8 cellular contexts compared by ENCODE assay signal in the genomic region with DNA sequence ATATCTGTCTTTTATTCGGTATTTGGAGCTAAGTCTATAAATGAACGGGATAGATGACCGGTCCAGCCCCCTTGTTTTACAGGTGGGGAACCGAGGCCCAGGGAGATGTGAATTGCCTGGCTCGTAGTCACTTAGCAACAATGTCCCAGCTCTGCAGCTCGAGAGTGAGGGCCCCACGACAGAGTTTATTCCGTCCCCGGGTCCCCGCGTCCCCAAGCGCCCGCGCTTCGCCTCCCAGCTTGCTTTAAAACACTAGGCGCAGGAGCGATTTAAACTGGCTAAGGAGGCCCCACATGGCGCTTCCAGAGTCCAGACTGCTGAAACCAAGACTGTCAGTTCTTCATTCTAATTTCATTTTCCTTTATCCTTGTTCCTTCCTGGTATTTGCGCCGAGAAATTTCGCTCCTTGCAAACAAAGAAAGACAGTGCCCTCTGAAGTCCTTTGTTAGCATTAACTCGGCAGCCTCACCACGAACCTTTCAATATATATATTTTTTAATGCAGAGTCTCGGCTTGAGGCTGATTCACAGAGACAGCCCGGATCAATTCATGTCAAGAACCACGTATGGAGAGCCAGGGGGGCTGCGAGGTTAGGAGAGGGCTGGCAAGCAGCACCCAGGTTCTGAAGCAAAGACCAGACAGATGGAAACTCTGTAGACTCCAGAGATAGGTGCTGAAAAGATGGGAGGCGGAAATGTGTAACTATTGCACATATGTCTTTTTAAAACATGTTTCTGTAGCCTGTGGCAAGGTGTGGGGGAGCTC.
DNase-seq lines count a peak whose midpoint lies in the region; ATAC-seq and TF ChIP-seq lines count a peak whose summit lies in the region.

No MANE protein-coding gene starts in this region.

- H3K27me3 ChIP-seq in effector memory CD4-positive, alpha-beta T cell (replicated peaks; ENCODE audit: control insufficient read depth, insufficient read depth, low read length, poor library complexity, severe bottlenecking), result no peaks in the 10 kb centered on the region

- peak; percentile 26 for ATAC-seq in memory B cell (ENCODE audit: low read depth)
- no peak for ATAC-seq in HG02678 (IDR thresholded peaks at IDR 0.05; ENCODE audit: unreplicated experiment)
- ATAC-seq in HG02610 (IDR thresholded peaks at IDR 0.05; ENCODE audit: unreplicated experiment), result no peak

- H3K4me3 Mint-ChIP-seq in T-helper 2 cell treated with Interferon-gamma antibody and Interleukin-4, amounts not matched to agents 5 μg/mL and 100 μg/mL, for 36 hours, result peak overlapping the region; percentile 81
- peak overlapping the region; percentile 97 for H3K4me3 Mint-ChIP-seq in memory B cell

- peaks cover 78% of the 10 kb centered on the region for H3K27me3 Mint-ChIP-seq in T-helper 2 cell treated with Interferon-gamma antibody and Interleukin-4, amounts not matched to agents 5 μg/mL and 100 μg/mL, for 36 hours (ENCODE audit: low read depth)
- no peaks in the 10 kb centered on the region for H3K27me3 Mint-ChIP-seq in memory B cell

- H3K36me3 Mint-ChIP-seq in T-helper 2 cell treated with Interferon-gamma antibody and Interleukin-4, amounts not matched to agents 5 μg/mL and 100 μg/mL, for 36 hours (ENCODE audit: low read depth), result no peaks in the 10 kb centered on the region
- H3K36me3 Mint-ChIP-seq in memory B cell, result no peaks in the 10 kb centered on the region

- TF ChIP-seq CTCF in LNCAP (IDR thresholded peaks at IDR 0.05), result peak; percentile 76

- H3K9me3 ChIP-seq in effector memory CD4-positive, alpha-beta T cell (ENCODE audit: control insufficient read depth, low read length), result no peaks in the 10 kb centered on the region

- H3K4me1 ChIP-seq in effector memory CD4-positive, alpha-beta T cell (ENCODE audit: control insufficient read depth, insufficient read depth, low read length, poor library complexity, severe bottlenecking), result no peaks in the 10 kb centered on the region

- no peaks in the 10 kb centered on the region for H3K9me3 Mint-ChIP-seq in T-helper 2 cell treated with Interferon-gamma antibody and Interleukin-4, amounts not matched to agents 5 μg/mL and 100 μg/mL, for 36 hours
- H3K9me3 Mint-ChIP-seq in memory B cell, result no peaks in the 10 kb centered on the region

- peak; percentile 85 for DNase-seq in EH (ENCODE audit: low read depth)
- DNase-seq in T-helper 2 cell treated with Interferon-gamma antibody and Interleukin-4, amounts not matched to agents 5 μg/mL and 100 μg/mL, for 36 hours (ENCODE audit: low spot score), result no peak
- DNase-seq in effector memory CD4-positive, alpha-beta T cell, result no peak
- peak; percentile 14 to 40 for DNase-seq in memory B cell (ENCODE audit: low spot score in 2 of 2)
- peak; percentile 80 for DNase-seq in superior temporal gyrus (ENCODE audit: extremely low spot score)

- peaks cover 21% of the 10 kb centered on the region for H3K4me1 Mint-ChIP-seq in T-helper 2 cell treated with Interferon-gamma antibody and Interleukin-4, amounts not matched to agents 5 μg/mL and 100 μg/mL, for 36 hours (ENCODE audit: low read depth)
- peaks cover 27% of the 10 kb centered on the region for H3K4me1 Mint-ChIP-seq in memory B cell

- H3K27ac Mint-ChIP-seq in T-helper 2 cell treated with Interferon-gamma antibody and Interleukin-4, amounts not matched to agents 5 μg/mL and 100 μg/mL, for 36 hours, result no peak overlapping the region
- no peak overlapping the region for H3K27ac Mint-ChIP-seq in memory B cell

- H3K4me3 ChIP-seq in effector memory CD4-positive, alpha-beta T cell (ENCODE audit: insufficient read depth, low read depth, low read length, poor library complexity, severe bottlenecking), result peak overlapping the region; percentile 75

- H3K36me3 ChIP-seq in effector memory CD4-positive, alpha-beta T cell (ENCODE audit: control insufficient read depth, insufficient read depth, low read length), result no peaks in the 10 kb centered on the region

- no peak overlapping the region for H3K27ac ChIP-seq in effector memory CD4-positive, alpha-beta T cell (ENCODE audit: insufficient read depth, low read length, poor library complexity, severe bottlenecking)

Comparison
In these comparisons a context has a peak if more than half of its experiments do, and no peak if none do; other contexts are left out.
1. DNase-seq: peak in EH (single experiment), memory B cell (2 of 2) and superior temporal gyrus (single experiment); none in T-helper 2 cell treated with Interferon-gamma antibody and Interleukin-4, amounts not matched to agents 5 μg/mL and 100 μg/mL, for 36 hours (single experiment) and effector memory CD4-positive, alpha-beta T cell (0 of 3).